ENCODE assay signal across 23 cellular contexts in genomic region chr18:32848836-32849235, GRCh38.
"Had no signal": no experiment of that assay in that cellular context is flagged by ENCODE, and none has a peak within 500 bp of the region (broad histone marks: within the 10 kb centered on the region; RNA-seq: fewer than 3 reads in every experiment).

No MANE protein-coding gene starts in this region.

- H3K27me3 ChIP-seq: gastroesophageal sphincter, right lobe of liver, spleen, transverse colon had no signal

- H3K36me3 Mint-ChIP-seq: natural killer cell treated with Interleukin-12 subunit alpha and Interleukin-12 subunit beta and Interleukin-15 and Interleukin-18, amount 100 ng/mL, for 72 hours had no signal

- H3K4me3 ChIP-seq: gastroesophageal sphincter, left ventricle myocardium inferior, lower lobe of right lung, psoas muscle, right lobe of liver, spleen, thoracic aorta, transverse colon had no signal

- H3K4me1 ChIP-seq: gastroesophageal sphincter, left ventricle myocardium inferior, lower lobe of right lung, psoas muscle, right lobe of liver, spleen, transverse colon had no signal

- H3K27me3 Mint-ChIP-seq: natural killer cell treated with Interleukin-12 subunit alpha and Interleukin-12 subunit beta and Interleukin-15 and Interleukin-18, amount 100 ng/mL, for 72 hours; stimulated activated naive CD8-positive, alpha-beta T cell treated with anti-CD3 and anti-CD28 coated beads, Interleukin-15, amount 100 ng/mL, for 72 hours had no signal

- H3K27ac Mint-ChIP-seq: natural killer cell treated with Interleukin-12 subunit alpha and Interleukin-12 subunit beta and Interleukin-15 and Interleukin-18, amount 100 ng/mL, for 72 hours; stimulated activated naive B cell treated with anti-CD40 and anti-IgM and Interleukin-4, amounts not matched to agents 10 μg/mL and 1 μg/mL and 100 μg/mL, for 72 hours; stimulated activated naive CD8-positive, alpha-beta T cell treated with anti-CD3 and anti-CD28 coated beads, Interleukin-15, amount 100 ng/mL, for 72 hours had no signal

- DNase-seq: cerebellar nuclear complex; dermis blood vessel endothelial cell; erythroblast; glutamatergic neuron; left cardiac atrium; left ventricle myocardium inferior; lower lobe of right lung; mesenchymal stem cell; midbrain; psoas muscle; retina; right lobe of liver; spleen; stimulated activated CD4-positive, alpha-beta T cell treated with anti-CD3 and anti-CD28 coated beads, Interleukin-15, amount 100 ng/mL, for 24 hours; stimulated activated CD4-positive, alpha-beta T cell treated with anti-CD3 and anti-CD28 coated beads, Interleukin-1b, Interleukin-23, amount 100 ng/mL, for 48 hours; stimulated activated CD4-positive, alpha-beta T cell treated with anti-CD3 and anti-CD28 coated beads, Interleukin-4, amount 100 ng/mL, for 24 hours; stimulated activated naive B cell treated with anti-CD40 and anti-IgM and Interleukin-4, amounts not matched to agents 10 μg/mL and 1 μg/mL and 100 μg/mL, for 72 hours; stimulated activated naive CD8-positive, alpha-beta T cell treated with anti-CD3 and anti-CD28 coated beads, Interleukin-15, amount 100 ng/mL, for 72 hours; substantia nigra; transverse colon had no signal

- ATAC-seq: gastroesophageal sphincter; left cardiac atrium; lower lobe of right lung; natural killer cell treated with Interleukin-12 subunit alpha and Interleukin-12 subunit beta and Interleukin-15 and Interleukin-18, amount 100 ng/mL, for 72 hours; psoas muscle; right lobe of liver; stimulated activated naive B cell treated with anti-CD40 and anti-IgM and Interleukin-4, amounts not matched to agents 10 μg/mL and 1 μg/mL and 100 μg/mL, for 72 hours; stimulated activated naive CD8-positive, alpha-beta T cell treated with anti-CD3 and anti-CD28 coated beads, Interleukin-15, amount 100 ng/mL, for 72 hours had no signal

- H3K9me3 ChIP-seq: gastroesophageal sphincter, lower lobe of right lung, right lobe of liver, thoracic aorta, transverse colon had no signal

- H3K36me3 ChIP-seq: gastroesophageal sphincter, left ventricle myocardium inferior, lower lobe of right lung, right lobe of liver, spleen, thoracic aorta, transverse colon had no signal

- H3K4me1 Mint-ChIP-seq: stimulated activated naive CD8-positive, alpha-beta T cell treated with anti-CD3 and anti-CD28 coated beads, Interleukin-15, amount 100 ng/mL, for 72 hours had no signal

- H3K4me3 Mint-ChIP-seq: natural killer cell treated with Interleukin-12 subunit alpha and Interleukin-12 subunit beta and Interleukin-15 and Interleukin-18, amount 100 ng/mL, for 72 hours; stimulated activated naive B cell treated with anti-CD40 and anti-IgM and Interleukin-4, amounts not matched to agents 10 μg/mL and 1 μg/mL and 100 μg/mL, for 72 hours; stimulated activated naive CD8-positive, alpha-beta T cell treated with anti-CD3 and anti-CD28 coated beads, Interleukin-15, amount 100 ng/mL, for 72 hours had no signal

- H3K27ac ChIP-seq: gastroesophageal sphincter, left ventricle myocardium inferior, lower lobe of right lung, psoas muscle, right lobe of liver, spleen, thoracic aorta, transverse colon had no signal
